Comparison of ENCODE assay signal across 9 cellular contexts in genomic region chr1:90133133-90133532, GRCh38.
DNase-seq lines count a peak whose midpoint lies in the region; ATAC-seq and TF ChIP-seq lines count a peak whose summit lies in the region.
"Had no signal": no experiment of that assay in that cellular context is flagged by ENCODE, and none has a peak within 500 bp of the region (broad histone marks: within the 10 kb centered on the region; RNA-seq: fewer than 3 reads in every experiment).

No MANE protein-coding gene starts in this region.

- no peak overlapping the region for H3K9ac ChIP-seq in liver (ENCODE audit: low read depth in 1 of 2, low read length in 2 of 2)

- H3K4me3 Mint-ChIP-seq in WTC11: no peak overlapping the region
- H3K4me3 Mint-ChIP-seq in activated T-helper 17 cell treated with anti-CD3 and anti-CD28 coated beads, Interleukin-2, amount 50 U/mL, for 72 hours: no peak overlapping the region
- H3K4me3 Mint-ChIP-seq: activated naive CD8-positive, alpha-beta T cell had no signal

- WGBS in heart right ventricle, 2 donors: 5 to 7% methylated on average over 2 of the region's 2 CpGs
- 39% methylated on average over 2 of the region's 2 CpGs for WGBS in liver

- CTCF ChIA-PET in WTC11 (lab: Charles Lee): interaction anchor here (0.5 to 3.0 kb wide), 32 partner anchors 10 to 591 kb away, joined by 3 to 14 read pairs (median 3); no protein-coding TSS in a partner anchor

- H3K27me3 Mint-ChIP-seq in WTC11 (ENCODE audit: low read depth): no peaks in the 10 kb centered on the region
- H3K27me3 Mint-ChIP-seq in activated T-helper 17 cell treated with anti-CD3 and anti-CD28 coated beads, Interleukin-2, amount 50 U/mL, for 72 hours: peaks cover 26% of the 10 kb centered on the region

- H3K9me3 ChIP-seq in heart right ventricle (peaks cover 0 to 11% (median 0%) of the 10 kb centered on the region in 11 donors), liver (ENCODE audit: control insufficient read depth in 4 of 4, low read length in 3 of 4) (peaks cover 0 to 6% (median 0%) of the 10 kb centered on the region in 4 donors)

- no peaks in the 10 kb centered on the region for H3K4me1 ChIP-seq in heart right ventricle
- H3K4me1 ChIP-seq in liver (ENCODE audit: control insufficient read depth in 4 of 4, insufficient read depth in 4 of 4, low read length in 3 of 4): peaks cover 0 to 6% (median 2%) of the 10 kb centered on the region in 4 donors

- peak; percentile 55 to 58 for TF ChIP-seq RAD21 in liver (IDR thresholded peaks at IDR 0.05)

- ATAC-seq in heart right ventricle: peak in 1 of 8 donors; percentile 59
- ATAC-seq in left ventricle myocardium superior: no peak
- ATAC-seq in WTC11: peak; percentile 80
- no peak for ATAC-seq in activated T-helper 17 cell treated with anti-CD3 and anti-CD28 coated beads, Interleukin-2, amount 50 U/mL, for 72 hours (replicated peaks)

- no peaks in the 10 kb centered on the region for H3K36me3 ChIP-seq in heart right ventricle
- H3K36me3 ChIP-seq in liver (ENCODE audit: control insufficient read depth in 4 of 4, insufficient read depth in 3 of 4, low read depth in 1 of 4, low read length in 3 of 4): no peaks in the 10 kb centered on the region

- H3K27ac Mint-ChIP-seq in WTC11: no peak overlapping the region
- no peak overlapping the region for H3K27ac Mint-ChIP-seq in activated T-helper 17 cell treated with anti-CD3 and anti-CD28 coated beads, Interleukin-2, amount 50 U/mL, for 72 hours
- H3K27ac Mint-ChIP-seq: activated naive CD8-positive, alpha-beta T cell had no signal

- intact Hi-C loops in heart right ventricle (cut with DNase I): no loop called here
- intact Hi-C loops in left ventricle myocardium superior (cut with micrococcal nuclease): no loop called here

- no peak overlapping the region for H3K4me3 ChIP-seq in heart right ventricle
- H3K4me3 ChIP-seq in liver (ENCODE audit: low read depth in 1 of 3, low read length in 3 of 3): no peak overlapping the region

- TF ChIP-seq CTCF in heart right ventricle (IDR thresholded peaks at IDR 0.05) (peak in 8 of 9 donors; percentile 10 to 61 (median 46)), WTC11 (IDR thresholded peaks at IDR 0.05) (no peak), liver (IDR thresholded peaks at IDR 0.05; ENCODE audit: low read depth, low read length, missing input control) (no peak)

- peaks cover 10% of the 10 kb centered on the region for H3K4me1 Mint-ChIP-seq in WTC11
- H3K4me1 Mint-ChIP-seq in activated T-helper 17 cell treated with anti-CD3 and anti-CD28 coated beads, Interleukin-2, amount 50 U/mL, for 72 hours: no peaks in the 10 kb centered on the region

- H3K27me3 ChIP-seq in heart right ventricle (peaks cover 0 to 21% (median 8%) of the 10 kb centered on the region in 7 donors), liver (ENCODE audit: control insufficient read depth in 4 of 4, insufficient read depth in 4 of 4, low read length in 3 of 4) (no peaks in the 10 kb centered on the region)

- POLR2A ChIA-PET in WTC11 (lab: Charles Lee): no interaction called here

- DNase-seq in heart right ventricle: no peak
- DNase-seq in left ventricle myocardium superior: no peak
- DNase-seq in NCI-H2029 (lab: John Stamatoyannopoulos, UW): peak; percentile 28
- DNase-seq in WTC11 (ENCODE audit: low spot score): peak; percentile 28
- DNase-seq in islet precursor cell: no peak
- no peak for DNase-seq in stimulated activated CD4-positive, alpha-beta T cell treated with anti-CD3 and anti-CD28 coated beads, Interleukin-4, amount 100 ng/mL, for 4 hours

- H3K27ac ChIP-seq in heart right ventricle (no peak overlapping the region), liver (ENCODE audit: low read depth in 1 of 2, low read length in 2 of 2) (no peak overlapping the region)

- peaks cover 20% of the 10 kb centered on the region for H3K9me3 Mint-ChIP-seq in WTC11
- no peaks in the 10 kb centered on the region for H3K9me3 Mint-ChIP-seq in activated T-helper 17 cell treated with anti-CD3 and anti-CD28 coated beads, Interleukin-2, amount 50 U/mL, for 72 hours

- H3K36me3 Mint-ChIP-seq in WTC11: peaks cover 9% of the 10 kb centered on the region
- H3K36me3 Mint-ChIP-seq in activated T-helper 17 cell treated with anti-CD3 and anti-CD28 coated beads, Interleukin-2, amount 50 U/mL, for 72 hours (ENCODE audit: low read depth): no peaks in the 10 kb centered on the region
- H3K36me3 Mint-ChIP-seq: activated naive CD8-positive, alpha-beta T cell had no signal

TF ChIP-seq in WTC11, 78 proteins besides CTCF, POLR2A, EP300 and RAD21:
- TF ChIP-seq ZNF232 (CRISPR knock-in tag; IDR thresholded peaks at IDR 0.05): no peak

TF ChIP-seq in liver, 16 proteins besides CTCF, POLR2A, EP300 and RAD21:
- TF ChIP-seq FOXA1 (IDR thresholded peaks at IDR 0.05) (no peak), GABPA (IDR thresholded peaks at IDR 0.05 in 1 of 2, conservative IDR thresholded peaks at IDR 0.05 in 1 of 2) (no peak), MAX (IDR thresholded peaks at IDR 0.05) (no peak), HNF4A (conservative IDR thresholded peaks at IDR 0.05) (no peak), SP1 (IDR thresholded peaks at IDR 0.05) (no peak), HNF4G (IDR thresholded peaks at IDR 0.05) (no peak), JUND (IDR thresholded peaks at IDR 0.05) (no peak), RXRA (IDR thresholded peaks at IDR 0.05) (no peak), FOXA2 (IDR thresholded peaks at IDR 0.05) (no peak), TAF1 (conservative IDR thresholded peaks at IDR 0.05) (no peak), EGR1 (IDR thresholded peaks at IDR 0.05; ENCODE audit: low read depth in 2 of 2) (no peak), NR2F2 (IDR thresholded peaks at IDR 0.05) (no peak), YY1 (IDR thresholded peaks at IDR 0.05) (no peak), REST (IDR thresholded peaks at IDR 0.05) (no peak)
- TF ChIP-seq, protein P1, sequence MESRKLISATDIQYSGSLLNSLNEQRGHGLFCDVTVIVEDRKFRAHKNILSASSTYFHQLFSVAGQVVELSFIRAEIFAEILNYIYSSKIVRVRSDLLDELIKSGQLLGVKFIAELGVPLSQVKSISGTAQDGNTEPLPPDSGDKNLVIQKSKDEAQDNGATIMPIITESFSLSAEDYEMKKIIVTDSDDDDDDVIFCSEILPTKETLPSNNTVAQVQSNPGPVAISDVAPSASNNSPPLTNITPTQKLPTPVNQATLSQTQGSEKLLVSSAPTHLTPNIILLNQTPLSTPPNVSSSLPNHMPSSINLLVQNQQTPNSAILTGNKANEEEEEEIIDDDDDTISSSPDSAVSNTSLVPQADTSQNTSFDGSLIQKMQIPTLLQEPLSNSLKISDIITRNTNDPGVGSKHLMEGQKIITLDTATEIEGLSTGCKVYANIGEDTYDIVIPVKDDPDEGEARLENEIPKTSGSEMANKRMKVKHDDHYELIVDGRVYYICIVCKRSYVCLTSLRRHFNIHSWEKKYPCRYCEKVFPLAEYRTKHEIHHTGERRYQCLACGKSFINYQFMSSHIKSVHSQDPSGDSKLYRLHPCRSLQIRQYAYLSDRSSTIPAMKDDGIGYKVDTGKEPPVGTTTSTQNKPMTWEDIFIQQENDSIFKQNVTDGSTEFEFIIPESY (IDR thresholded peaks at IDR 0.05): no peak
- TF ChIP-seq, protein P2, sequence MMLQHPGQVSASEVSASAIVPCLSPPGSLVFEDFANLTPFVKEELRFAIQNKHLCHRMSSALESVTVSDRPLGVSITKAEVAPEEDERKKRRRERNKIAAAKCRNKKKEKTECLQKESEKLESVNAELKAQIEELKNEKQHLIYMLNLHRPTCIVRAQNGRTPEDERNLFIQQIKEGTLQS (IDR thresholded peaks at IDR 0.05): no peak

Comparison
In these comparisons a context has a peak if more than half of its experiments do, and no peak if none do; other contexts are left out.
1. DNase-seq: peak in NCI-H2029 (single experiment) and WTC11 (single experiment); none in heart right ventricle (0 of 2), left ventricle myocardium superior (single experiment), islet precursor cell (single experiment) and stimulated activated CD4-positive, alpha-beta T cell treated with anti-CD3 and anti-CD28 coated beads, Interleukin-4, amount 100 ng/mL, for 4 hours (0 of 2).
2. CTCF ChIP-seq: peak in heart right ventricle (8 of 9); none in WTC11 (single experiment) and liver (single experiment).